ENCODE assay signal across 1 cellular context in genomic region chr1:32393832-32394140, GRCh38.
TF ChIP-seq lines count a peak whose summit lies in the region.

No MANE protein-coding gene starts in this region.

TF ChIP-seq in HCT116, 20 proteins besides CTCF, POLR2A, EP300 and RAD21 (continued from another document):
- no peak for TF ChIP-seq SP1 (IDR thresholded peaks at IDR 0.05; ENCODE audit: low read depth)
- TF ChIP-seq EZH2 (IDR thresholded peaks at IDR 0.05) = no peak
- no peak for TF ChIP-seq SRF (IDR thresholded peaks at IDR 0.05; ENCODE audit: low read depth)
- TF ChIP-seq POLR2AphosphoS5 (IDR thresholded peaks at IDR 0.05; ENCODE audit: low read depth, low read length) = no peak
- no peak for TF ChIP-seq CEBPB (IDR thresholded peaks at IDR 0.05; ENCODE audit: low read depth)
- no peak for TF ChIP-seq ZFX (IDR thresholded peaks at IDR 0.05)
- TF ChIP-seq SIN3A (IDR thresholded peaks at IDR 0.05; ENCODE audit: low read depth) = no peak
TF ChIP-seq in HCT116: peak in this region for 0.
